In the genomic region with DNA sequence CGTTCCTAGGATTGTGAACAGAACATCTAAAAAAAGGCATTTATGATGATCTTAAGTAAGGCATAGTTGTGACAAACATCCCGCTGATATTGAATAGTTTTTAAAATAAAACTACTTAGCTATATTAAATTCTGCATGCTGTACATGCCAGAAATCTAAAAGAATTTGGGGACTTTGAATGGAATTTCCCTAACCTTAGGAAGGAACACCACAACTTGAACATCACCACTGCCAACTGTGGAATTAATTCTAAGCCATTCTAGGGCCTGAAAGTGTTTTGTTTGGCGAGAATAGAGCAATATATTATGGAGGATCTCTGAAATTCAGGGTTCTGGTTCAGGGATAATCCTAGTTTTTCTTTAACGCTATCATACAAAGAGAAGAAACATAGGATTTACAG, we compare ENCODE assay signal across 16 cellular contexts. TPM values are rescaled to one million over a fixed set of nuclear protein-coding genes. Genes with fewer than 3 reads are reported as not detected.
DNase-seq lines count a peak whose midpoint lies in the region; ATAC-seq and TF ChIP-seq lines count a peak whose summit lies in the region.
"Had no signal": no experiment of that assay in that cellular context is flagged by ENCODE, and none has a peak within 500 bp of the region (broad histone marks: within the 10 kb centered on the region; RNA-seq: fewer than 3 reads in every experiment).

No MANE protein-coding gene starts in this region.

- H3K9me3 ChIP-seq in left ventricle myocardium inferior (replicated peaks), result no peaks in the 10 kb centered on the region
- no peaks in the 10 kb centered on the region for H3K9me3 ChIP-seq in mesenchymal stem cell (ENCODE audit: control insufficient read depth, low read length)
- H3K9me3 ChIP-seq in upper lobe of left lung, result no peaks in the 10 kb centered on the region
- H3K9me3 ChIP-seq: BLaER1 had no signal

- H3K4me3 ChIP-seq in left ventricle myocardium inferior (no peak overlapping the region), choroid plexus epithelial cell (ENCODE audit: low read depth, low read length) (no peak overlapping the region), mesenchymal stem cell (ENCODE audit: insufficient read depth in 1 of 2, low read depth in 1 of 2, low read length in 2 of 2) (no peak overlapping the region), upper lobe of left lung (no peak overlapping the region)
- H3K4me3 ChIP-seq: BLaER1 had no signal

- no peaks in the 10 kb centered on the region for H3K36me3 Mint-ChIP-seq in T-cell
- H3K36me3 Mint-ChIP-seq: natural killer cell had no signal

- no peak overlapping the region for H2BK15ac ChIP-seq in mesenchymal stem cell (ENCODE audit: low read depth, poor library complexity, severe bottlenecking)

- H3K27me3 ChIP-seq in left ventricle myocardium inferior (ENCODE audit: low read depth) (no peaks in the 10 kb centered on the region), mesenchymal stem cell (ENCODE audit: control insufficient read depth in 1 of 2, insufficient read depth in 1 of 2, low read length in 2 of 2) (no peaks in the 10 kb centered on the region), upper lobe of left lung (no peaks in the 10 kb centered on the region)
- H3K27me3 ChIP-seq: BLaER1 had no signal

- H3K23ac ChIP-seq in mesenchymal stem cell (ENCODE audit: low read length in 2 of 2), result no peak overlapping the region

- H3K4me3 Mint-ChIP-seq in T-cell, result no peak overlapping the region
- H3K4me3 Mint-ChIP-seq: activated CD4-positive, alpha-beta T cell treated with anti-CD3 and anti-CD28 coated beads for 36 hours had no signal

- no peaks in the 10 kb centered on the region for H3K9me3 Mint-ChIP-seq in T-cell
- H3K9me3 Mint-ChIP-seq: natural killer cell had no signal

- no peaks in the 10 kb centered on the region for H3K36me3 ChIP-seq in left ventricle myocardium inferior
- no peaks in the 10 kb centered on the region for H3K36me3 ChIP-seq in mesenchymal stem cell (ENCODE audit: control insufficient read depth in 1 of 2, insufficient read depth in 2 of 2, low read depth in 1 of 2, low read length in 2 of 2)
- H3K36me3 ChIP-seq in upper lobe of left lung, result no peaks in the 10 kb centered on the region
- H3K36me3 ChIP-seq: BLaER1 had no signal

- no peak for TF ChIP-seq EP300 in upper lobe of left lung (IDR thresholded peaks at IDR 0.05)

- H3K27ac ChIP-seq in left ventricle myocardium inferior (replicated peaks) (peak overlapping the region; percentile 42), mesenchymal stem cell (ENCODE audit: low read length, poor library complexity, severe bottlenecking) (peak overlapping the region; percentile 93), upper lobe of left lung (peak overlapping the region in 3 of 4 donors; percentile 24 to 37 (median 30))
- H3K27ac ChIP-seq: BLaER1 had no signal

- no peak overlapping the region for H3K4ac ChIP-seq in mesenchymal stem cell (ENCODE audit: low read depth in 1 of 2, low read length in 2 of 2)

- H2BK120ac ChIP-seq in mesenchymal stem cell (ENCODE audit: low read depth, low read length), result no peak overlapping the region

- H4K91ac ChIP-seq in mesenchymal stem cell (ENCODE audit: low read length), result no peak overlapping the region

- intact Hi-C loops in left ventricle myocardium inferior (cut with micrococcal nuclease), result no loop called here
- intact Hi-C loops in Right ventricle myocardium inferior (cut with DNase I), result no loop called here

- H3K4me2 ChIP-seq in mesenchymal stem cell (ENCODE audit: low read length, poor library complexity, severe bottlenecking), result no peak overlapping the region
- H3K4me2 ChIP-seq: BLaER1 had no signal

- H3K9ac ChIP-seq in mesenchymal stem cell (ENCODE audit: low read length), result peak overlapping the region; percentile 76
- H3K9ac ChIP-seq: BLaER1 had no signal

- ATAC-seq in Right ventricle myocardium inferior (no peak), upper lobe of left lung (ENCODE audit: low FRiP score in 2 of 2) (no peak), T-cell (replicated peaks in 1 of 4) (no peak), GM21528 (IDR thresholded peaks at IDR 0.05; ENCODE audit: low FRiP score, unreplicated experiment) (no peak)
- ATAC-seq: activated CD4-positive, alpha-beta T cell treated with anti-CD3 and anti-CD28 coated beads for 36 hours; natural killer cell had no signal

- H4K8ac ChIP-seq in mesenchymal stem cell (ENCODE audit: low read length), result no peak overlapping the region

- no peak for TF ChIP-seq POLR2A in upper lobe of left lung (IDR thresholded peaks at IDR 0.05)

- TF ChIP-seq CTCF in left ventricle myocardium inferior (IDR thresholded peaks at IDR 0.05; ENCODE audit: borderline replicate concordance) (no peak), choroid plexus epithelial cell (conservative IDR thresholded peaks at IDR 0.05; ENCODE audit: low read depth, low read length) (no peak), upper lobe of left lung (IDR thresholded peaks at IDR 0.05) (no peak)

- no peak overlapping the region for H2BK12ac ChIP-seq in mesenchymal stem cell (ENCODE audit: low read length in 2 of 2)

- H3K27me3 Mint-ChIP-seq in T-cell, result peaks cover 6 to 20% of the 10 kb centered on the region in 2 donors

- no peaks in the 10 kb centered on the region for H3K79me1 ChIP-seq in mesenchymal stem cell (replicated peaks; ENCODE audit: low read length, poor library complexity, severe bottlenecking)

- DNase-seq in left ventricle myocardium inferior (no peak), Right ventricle myocardium inferior (ENCODE audit: missing footprints) (no peak), choroid plexus epithelial cell (ENCODE audit: low read depth) (peak; percentile 32), mesenchymal stem cell (no peak), upper lobe of left lung (no peak), iPS-NIHi11 (ENCODE audit: low spot score) (no peak), T-cell (no peak)
- DNase-seq: activated CD4-positive, alpha-beta T cell treated with anti-CD3 and anti-CD28 coated beads for 36 hours; glutamatergic neuron; GOT3; natural killer cell; NCI-H1417 treated with DMSO at 0.1 percent for 48 hours; NCI-H2171; stimulated activated CD4-positive, alpha-beta T cell treated with anti-CD3 and anti-CD28 coated beads, Interleukin-4, amount 100 ng/mL, for 4 hours had no signal

- H2AK5ac ChIP-seq in mesenchymal stem cell (ENCODE audit: low read length, severe bottlenecking), result no peak overlapping the region

- H3K4me1 ChIP-seq in left ventricle myocardium inferior (peaks cover 29% of the 10 kb centered on the region), mesenchymal stem cell (ENCODE audit: control insufficient read depth, insufficient read depth, low read depth, low read length) (peaks cover 6% of the 10 kb centered on the region), upper lobe of left lung (peaks cover 7 to 19% (median 19%) of the 10 kb centered on the region in 4 donors)

- no peak overlapping the region for H3K18ac ChIP-seq in mesenchymal stem cell (ENCODE audit: low read depth in 1 of 2, low read length in 2 of 2)

- H2AFZ ChIP-seq in mesenchymal stem cell (ENCODE audit: low read depth, low read length), result no peak overlapping the region

- H3K4me1 Mint-ChIP-seq in T-cell, result peaks cover 13 to 14% (median 13%) of the 10 kb centered on the region in 3 donors

- CTCF ChIA-PET in T-cell (lab: Charles Lee), result no interaction called here

- H3K27ac Mint-ChIP-seq in T-cell, result no peak overlapping the region
- H3K27ac Mint-ChIP-seq: activated CD4-positive, alpha-beta T cell treated with anti-CD3 and anti-CD28 coated beads for 36 hours; natural killer cell had no signal

- WGBS in mesenchymal stem cell, result 100% methylated on average over 2 of the region's 4 CpGs
- WGBS in upper lobe of left lung, 2 donors, result 82 to 94% methylated on average over 4 of the region's 4 CpGs

- POLR2A ChIA-PET in T-cell (lab: Charles Lee), result no interaction called here

- no peak overlapping the region for H2BK5ac ChIP-seq in mesenchymal stem cell (ENCODE audit: low read depth, low read length, poor library complexity, severe bottlenecking)

- no peak overlapping the region for H3K14ac ChIP-seq in mesenchymal stem cell (ENCODE audit: low read length in 2 of 2)

RNA-seq across cellular contexts. Expression of gene LATS2, which starts 17.8 kb away (rescaled TPM):
- total RNA-seq in left ventricle myocardium inferior (20.2 TPM), Right ventricle myocardium inferior (23.7 TPM), upper lobe of left lung (10 to 100 TPM; 26.2 to 44.4 (median 39.5) TPM), T-cell (1 to 10 TPM in 4 of 5 donors, under 1 TPM in 1; 0.88 to 4.2 (median 2.7) TPM)
- 23.0 TPM for polyA plus RNA-seq in mesenchymal stem cell (2013, experiment 1 of 2)
- polyA plus RNA-seq in mesenchymal stem cell (2013, experiment 2 of 2), result 23.1 TPM

Comparison
In these comparisons a context has a peak if more than half of its experiments do, and no peak if none do; other contexts are left out.
1. H3K27ac ChIP-seq: peak in every context shown above with its lines; median percentile 93 in mesenchymal stem cell; 42 in left ventricle myocardium inferior; 30 in upper lobe of left lung.